9 cellular contexts compared by ENCODE assay signal in the genomic region with DNA sequence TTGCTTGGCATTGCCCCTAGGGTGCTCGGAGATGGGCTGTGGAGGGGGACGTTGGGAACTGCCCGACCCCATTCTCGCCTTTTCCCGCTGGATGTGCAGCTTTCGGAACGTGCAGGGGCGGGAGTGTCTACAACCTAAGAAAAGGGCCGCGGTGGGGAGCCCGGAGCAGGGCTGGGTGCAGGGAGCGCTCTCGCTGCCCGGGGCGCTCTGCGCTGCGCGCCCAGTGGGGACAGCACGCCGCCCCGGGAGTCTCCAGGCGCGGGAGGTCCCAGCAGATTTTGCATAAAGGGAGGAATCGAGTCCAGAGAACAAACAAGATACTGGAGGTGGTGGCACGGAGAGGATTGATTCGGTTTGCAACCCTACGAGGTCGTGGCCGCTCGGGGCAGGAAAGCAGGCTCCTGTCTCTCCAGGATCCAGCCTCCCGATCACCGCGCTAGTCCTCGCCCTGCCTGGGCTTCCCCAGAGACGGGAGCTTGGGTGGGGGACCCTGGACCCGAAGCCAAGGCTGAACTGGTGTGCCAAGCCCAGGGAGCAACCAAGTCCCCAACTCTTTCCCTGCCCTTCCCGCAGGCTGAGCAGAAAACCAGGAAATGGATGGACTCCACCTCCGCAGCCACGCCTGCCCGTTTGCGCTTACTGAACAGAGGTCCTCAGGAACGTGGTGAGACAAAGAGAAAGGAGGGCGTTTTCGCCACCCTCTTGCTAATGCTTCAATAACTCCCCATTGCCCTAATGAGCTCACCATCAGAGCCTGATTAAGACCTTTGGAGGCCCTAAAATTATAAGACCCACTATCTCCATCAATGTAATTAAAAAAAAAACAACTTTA. TPM values are rescaled to one million over a fixed set of nuclear protein-coding genes. Genes with fewer than 3 reads are reported as not detected.
DNase-seq lines count a peak whose midpoint lies in the region; ATAC-seq, FAIRE-seq and TF ChIP-seq lines count a peak whose summit lies in the region.
"Had no signal": no experiment of that assay in that cellular context is flagged by ENCODE, and none has a peak within 500 bp of the region (broad histone marks: within the 10 kb centered on the region; RNA-seq: fewer than 3 reads in every experiment).

No MANE protein-coding gene starts in this region.

- no peak overlapping the region for H2BK5ac ChIP-seq in IMR-90 (ENCODE audit: low read depth, low read length, poor library complexity, severe bottlenecking)

- H3K23ac ChIP-seq in IMR-90 (ENCODE audit: low read depth, low read length), result peak overlapping the region; percentile 58

- peaks cover 63% of the 10 kb centered on the region for H3K27me3 Mint-ChIP-seq in CD4-positive, alpha-beta T cell

- POLR2A ChIA-PET in CD4-positive, alpha-beta T cell (lab: Charles Lee), result no interaction called here
- POLR2A ChIA-PET in IMR-90 (lab: Charles Lee; ENCODE audit: unreplicated experiment), result interaction anchor here (0.9 kb wide), 1 partner anchor 389 kb away, joined by 3 read pairs; no protein-coding TSS in a partner anchor

- peak overlapping the region; percentile 93 for H2AFZ ChIP-seq in IMR-90 (replicated peaks; ENCODE audit: low read length, poor library complexity)
- H2AFZ ChIP-seq in neural cell (ENCODE audit: low read depth, low read length), result peak overlapping the region; percentile 29

- H3K36me3 ChIP-seq in IMR-90 (ENCODE audit: control insufficient read depth, insufficient read depth, low read length), result no peaks in the 10 kb centered on the region
- H3K36me3 ChIP-seq in SJCRH30, result no peaks in the 10 kb centered on the region
- no peaks in the 10 kb centered on the region for H3K36me3 ChIP-seq in neural cell (ENCODE audit: insufficient read depth, low read length)

- no peaks in the 10 kb centered on the region for H3K36me3 Mint-ChIP-seq in CD4-positive, alpha-beta T cell (ENCODE audit: low read depth)
- H3K36me3 Mint-ChIP-seq: IgD-negative memory B cell had no signal

- H3F3A ChIP-seq in neural cell (ENCODE audit: insufficient read depth, low read length, poor library complexity, severe bottlenecking), result no peaks in the 10 kb centered on the region

- no peak for ATAC-seq in CD4-positive, alpha-beta T cell (ENCODE audit: poor library complexity)
- ATAC-seq in IMR-90 (ENCODE audit: low read depth), result peak; percentile 95
- no peak for ATAC-seq in HG03095 (IDR thresholded peaks at IDR 0.05; ENCODE audit: unreplicated experiment)
- no peak for ATAC-seq in HG03097 (IDR thresholded peaks at IDR 0.05; ENCODE audit: low FRiP score, unreplicated experiment)

- peak overlapping the region; percentile 67 for H3K14ac ChIP-seq in IMR-90 (replicated peaks; ENCODE audit: low read depth, low read length)

- H2AK9ac ChIP-seq in IMR-90 (replicated peaks; ENCODE audit: low read depth, low read length, poor library complexity), result peak overlapping the region; percentile 48

- TF ChIP-seq EP300 in neural cell (conservative IDR thresholded peaks at IDR 0.05; ENCODE audit: poor library complexity, severe bottlenecking), result no peak

- intact Hi-C loops in CD4-positive, alpha-beta T cell (cut with DNase I, micrococcal nuclease), result no loop called here
- intact Hi-C loops in IMR-90 (cut with micrococcal nuclease), result loop anchor here (2.0 kb wide), 1 partner anchor 87 kb away; a partner anchor contains a TSS

- no peak for TF ChIP-seq POLR2A in IMR-90 (IDR thresholded peaks at IDR 0.05; ENCODE audit: low read depth, low read length)

- H4K91ac ChIP-seq in IMR-90 (ENCODE audit: insufficient read depth, low read depth, low read length), result peak overlapping the region; percentile 69; the same call in 1 of the 2 replicates

- H3K4me2 ChIP-seq in IMR-90 (ENCODE audit: low read depth, low read length) (peak overlapping the region; percentile 90), neural cell (ENCODE audit: low read length) (peak overlapping the region; percentile 88)

- dilution Hi-C loops in IMR-90 (cut with HindIII; ENCODE audit: low sequenced_read_pairs, unreplicated experiment), result no loop called here

- H3K4me3 Mint-ChIP-seq in CD4-positive, alpha-beta T cell, result peak overlapping the region; percentile 4

- peaks cover 20% of the 10 kb centered on the region for H3K27me3 ChIP-seq in CD4-positive, alpha-beta T cell (ENCODE audit: control insufficient read depth, insufficient read depth, low read length)
- H3K27me3 ChIP-seq in IMR-90 (ENCODE audit: control insufficient read depth, insufficient read depth, low read length), result peaks cover 6% of the 10 kb centered on the region
- H3K27me3 ChIP-seq in SJCRH30, result no peaks in the 10 kb centered on the region
- H3K27me3 ChIP-seq in neural cell (ENCODE audit: insufficient read depth, low read depth, low read length), result peaks cover 8% of the 10 kb centered on the region

- peak overlapping the region; percentile 84 for H3K9ac ChIP-seq in IMR-90 (ENCODE audit: low read depth, low read length)
- H3K9ac ChIP-seq in neural cell (ENCODE audit: low read length), result peak overlapping the region; percentile 59

- peak overlapping the region; percentile 64; the same call in 1 of the 2 replicates for H3K18ac ChIP-seq in IMR-90 (ENCODE audit: low read depth, low read length)

- DNase-seq in CD4-positive, alpha-beta T cell, result no peak
- DNase-seq in IMR-90 (peak; percentile 54), SJCRH30 (peak; percentile 72 to 79), fibroblast of mammary gland (ENCODE audit: low read depth) (peak; percentile 61), D721Med (ENCODE audit: insufficient read length, low spot score) (no peak)

- H3K4me1 Mint-ChIP-seq in CD4-positive, alpha-beta T cell (ENCODE audit: low read depth), result peaks cover 7% of the 10 kb centered on the region

- no peaks in the 10 kb centered on the region for H3K79me2 ChIP-seq in neural cell (replicated peaks; ENCODE audit: insufficient read depth, low read length)

- TF ChIP-seq CTCF in CD4-positive, alpha-beta T cell (IDR thresholded peaks at IDR 0.05), result no peak
- TF ChIP-seq CTCF in IMR-90 (conservative IDR thresholded peaks at IDR 0.05; ENCODE audit: low read depth, low read length), result peak; percentile 11; the same call in 1 of the 2 replicates
- no peak for TF ChIP-seq CTCF in fibroblast of mammary gland (conservative IDR thresholded peaks at IDR 0.05; ENCODE audit: control insufficient read depth, insufficient read depth, low read depth, low read length)
- peak; percentile 42 for TF ChIP-seq CTCF in neural cell (IDR thresholded peaks at IDR 0.05; ENCODE audit: poor library complexity, severe bottlenecking)
- TF ChIP-seq CTCF in D721Med (IDR thresholded peaks at IDR 0.05; ENCODE audit: insufficient read depth, missing control alignments), result no peak

- in situ Hi-C loops in IMR-90 (cut with MboI; ENCODE audit: low sequenced_read_pairs), result no loop called here

- no peak overlapping the region for H2BK15ac ChIP-seq in IMR-90 (ENCODE audit: low read depth, low read length)

- peak overlapping the region; percentile 36 to 51 for H4K8ac ChIP-seq in IMR-90 (ENCODE audit: low read depth in 2 of 2, low read length in 2 of 2)

- TF ChIP-seq RAD21 in IMR-90 (IDR thresholded peaks at IDR 0.05; ENCODE audit: low read length) (no peak; the same call in 1 of the 2 replicates), neural cell (conservative IDR thresholded peaks at IDR 0.05) (peak; percentile 12)

- peak overlapping the region; percentile 57 for H4K5ac ChIP-seq in IMR-90 (ENCODE audit: low read depth, low read length)

- H3K27ac ChIP-seq in CD4-positive, alpha-beta T cell (ENCODE audit: low read depth, low read length), result no peak overlapping the region
- peak overlapping the region; percentile 57 for H3K27ac ChIP-seq in IMR-90 (ENCODE audit: insufficient read depth, low read length)
- peak overlapping the region; percentile 65 for H3K27ac ChIP-seq in SJCRH30
- peak overlapping the region; percentile 17 for H3K27ac ChIP-seq in neural cell (ENCODE audit: low read length)

- H3K9me3 ChIP-seq in CD4-positive, alpha-beta T cell (ENCODE audit: control insufficient read depth, low read length), result no peaks in the 10 kb centered on the region
- H3K9me3 ChIP-seq in IMR-90 (ENCODE audit: control insufficient read depth, insufficient read depth, low read length), result peaks cover 3% of the 10 kb centered on the region
- H3K9me3 ChIP-seq in SJCRH30 (replicated peaks), result no peaks in the 10 kb centered on the region
- no peaks in the 10 kb centered on the region for H3K9me3 ChIP-seq in neural cell (ENCODE audit: low read length)

- H2AK5ac ChIP-seq in IMR-90 (ENCODE audit: low read depth, low read length), result no peak overlapping the region

- H3K27ac Mint-ChIP-seq in CD4-positive, alpha-beta T cell, result no peak overlapping the region
- H3K27ac Mint-ChIP-seq: IgD-negative memory B cell had no signal

- peak overlapping the region; percentile 65 for H2BK120ac ChIP-seq in IMR-90 (ENCODE audit: low read depth, low read length)

- WGBS in IMR-90 (ENCODE audit: extremely low coverage in 2 of 2, insufficient read length in 1 of 2), 2 experiments, result 2% methylated on average over 24 of the region's 44 CpGs; no CpG with 5 or more reads in 1 of the 2 experiments

- H3K4me3 ChIP-seq in IMR-90 (ENCODE audit: insufficient read depth, low read depth, low read length) (peak overlapping the region; percentile 75), SJCRH30 (peak overlapping the region; percentile 64), fibroblast of mammary gland (ENCODE audit: control insufficient read depth, low read depth, low read length) (peak overlapping the region; percentile 75), neural cell (ENCODE audit: low read length) (peak overlapping the region; percentile 73)

- FAIRE-seq in D721Med (lab: Jason Lieb, UNC), result no peak

- BruUV-seq in IMR-90 (replicated peaks; lab: Mats Ljungman, UMichigan), result no TSS peak

- H3K79me1 ChIP-seq in IMR-90 (ENCODE audit: low read depth in 1 of 2, low read length in 2 of 2), result no peaks in the 10 kb centered on the region

- H3K9me3 Mint-ChIP-seq in CD4-positive, alpha-beta T cell, result no peaks in the 10 kb centered on the region

- H3K9me1 ChIP-seq in IMR-90 (ENCODE audit: insufficient read depth, low read length), result no peaks in the 10 kb centered on the region

- peak overlapping the region; percentile 58 for H3K4ac ChIP-seq in IMR-90 (ENCODE audit: low read depth, low read length)

- CTCF ChIA-PET in CD4-positive, alpha-beta T cell (lab: Charles Lee), result no interaction called here
- CTCF ChIA-PET in IMR-90 (lab: Yijun Ruan, JAX), result interaction anchor here (1.0 kb wide), 1 partner anchor 104 kb away, joined by 3 read pairs; no protein-coding TSS in a partner anchor

- H3K9me2 ChIP-seq in neural cell (ENCODE audit: insufficient read depth, low read length), result no peaks in the 10 kb centered on the region

- H2BK20ac ChIP-seq in IMR-90 (ENCODE audit: low read depth, low read length), result 0 out of 2 replicates have a peak overlapping the region, but pooled peaks have one; percentile 32

- H4K20me1 ChIP-seq in IMR-90 (ENCODE audit: insufficient read depth, low read length), result no peaks in the 10 kb centered on the region
- no peaks in the 10 kb centered on the region for H4K20me1 ChIP-seq in neural cell (ENCODE audit: insufficient read depth)

- H3K4me1 ChIP-seq in IMR-90 (ENCODE audit: control insufficient read depth, insufficient read depth, low read length) (peaks cover 4% of the 10 kb centered on the region; the same call in 1 of the 2 replicates), SJCRH30 (peaks cover 6% of the 10 kb centered on the region; the same call in 1 of the 2 replicates)

- H3K56ac ChIP-seq in IMR-90 (ENCODE audit: extremely low read depth, insufficient read depth, low read length), result peak overlapping the region; percentile 8; the same call in 1 of the 2 replicates

RNA-seq across cellular contexts. Expression of a gene that starts 59.7 kb away (rescaled TPM):
- not detected for total RNA-seq in CD4-positive, alpha-beta T cell
- total RNA-seq in IMR-90 (2012; rRNA removed), result under 0.01 TPM in 1 of 2 replicates, not detected in the other
- 0.07 and 0.20 TPM in 2 replicates for polyA plus RNA-seq in IMR-90 (2012; rRNA removed)
- 0.05 and 0.11 TPM in 2 replicates for polyA plus RNA-seq in IMR-90 (2012; cell fraction: cytosol; rRNA removed)
- polyA plus RNA-seq in IMR-90 (2012; cell fraction: nucleus; rRNA removed; ENCODE audit: low replicate concordance), result 0.60 and 0.65 TPM in 2 replicates
- not detected in 2 replicates for total RNA-seq in SJCRH30 (2014; rRNA removed; shearing (Covaris generic))
- polyA plus RNA-seq in neural cell, result not detected in 2 replicates
- not detected in 2 replicates for polyA minus RNA-seq in neural cell
- polyA plus RNA-seq: IgD-negative memory B cell had no signal

Comparison
In these comparisons a context has a peak if more than half of its experiments do, and no peak if none do; other contexts are left out.
1. DNase-seq: peak in IMR-90 (single experiment), SJCRH30 (2 of 2) and fibroblast of mammary gland (single experiment); none in CD4-positive, alpha-beta T cell (0 of 10) and D721Med (single experiment).
2. CTCF ChIP-seq: peak in IMR-90 (single experiment) and neural cell (single experiment); none in CD4-positive, alpha-beta T cell (single experiment), fibroblast of mammary gland (single experiment) and D721Med (single experiment).
3. Peak in every context shown above with its lines, with median percentiles within 50 percentile points of each other: H3K4me3 ChIP-seq.